Comparison of ENCODE assay signal across 28 cellular contexts in genomic region chr4:181777518-181777917, GRCh38.
"Had no signal": no experiment of that assay in that cellular context is flagged by ENCODE, and none has a peak within 500 bp of the region (broad histone marks: within the 10 kb centered on the region; RNA-seq: fewer than 3 reads in every experiment).

No MANE protein-coding gene starts in this region.

- H3K9ac ChIP-seq: neural progenitor cell, parathyroid adenoma had no signal

- H3K36me3 ChIP-seq: neural progenitor cell, ovary, spleen, suprapubic skin, tibial artery, transverse colon, upper lobe of right lung, uterus had no signal

- H2AFZ ChIP-seq: neural progenitor cell, parathyroid adenoma had no signal

- H3K27ac ChIP-seq: neural progenitor cell, ovary, parathyroid adenoma, psoas muscle, skin epidermis, spleen, suprapubic skin, testis, tibial artery, transverse colon, upper lobe of right lung, uterus had no signal

- H3K79me2 ChIP-seq: parathyroid adenoma had no signal

- H3K4me3 ChIP-seq: neural progenitor cell, ovary, psoas muscle, skin epidermis, smooth muscle cell, spleen, suprapubic skin, testis, tibial artery, transverse colon, upper lobe of right lung, uterus had no signal

- ATAC-seq: natural killer cell; psoas muscle; right cardiac atrium; sciatic nerve; stimulated activated memory B cell treated with anti-CD40 and anti-IgM and Interleukin-4, amounts not matched to agents 10 μg/mL and 1 μg/mL and 100 μg/mL, for 72 hours; stimulated activated naive CD8-positive, alpha-beta T cell treated with anti-CD3 and anti-CD28 coated beads, Interleukin-15, amount 100 ng/mL, for 72 hours; stimulated activated naive CD8-positive, alpha-beta T cell treated with anti-CD3 and anti-CD28 coated beads, Interleukin-15, Interleukin-2, amounts not matched to agents 100 U/mL and 50 U/mL, for 24 hours; upper lobe of right lung had no signal

- H3K4me1 ChIP-seq: neural progenitor cell, parathyroid adenoma, psoas muscle, spleen, suprapubic skin, testis, tibial artery, transverse colon, upper lobe of right lung, uterus had no signal

- DNase-seq: natural killer cell; occipital lobe; ovary; posterior cingulate gyrus; psoas muscle; right cardiac atrium; spleen; stimulated activated CD4-positive, alpha-beta T cell treated with anti-CD3 and anti-CD28 coated beads, Interleukin-12 subunit alpha, Interleukin-12 subunit beta, amount 100 ng/mL, for 4 hours; stimulated activated CD4-positive, alpha-beta T cell treated with anti-CD3 and anti-CD28 coated beads, Interleukin-1b, Interleukin-23, amount 100 ng/mL, for 48 hours; stimulated activated CD4-positive, alpha-beta T cell treated with anti-CD3 and anti-CD28 coated beads, Interleukin-4, amount 100 ng/mL, for 1 hour; stimulated activated CD4-positive, alpha-beta T cell treated with anti-CD3 and anti-CD28 coated beads, Interleukin-4, amount 100 ng/mL, for 4 hours; stimulated activated CD8-positive, alpha-beta memory T cell treated with anti-CD3 and anti-CD28 coated beads, Interleukin-4, amount 100 ng/mL, for 48 hours; stimulated activated naive CD4-positive, alpha-beta T cell; stimulated activated naive CD8-positive, alpha-beta T cell treated with anti-CD3 and anti-CD28 coated beads, Interleukin-15, amount 100 ng/mL, for 72 hours; stimulated activated naive CD8-positive, alpha-beta T cell treated with anti-CD3 and anti-CD28 coated beads, Interleukin-15, Interleukin-2, amounts not matched to agents 100 U/mL and 50 U/mL, for 24 hours; substantia nigra; testis; tibial artery; transverse colon; upper lobe of right lung; uterus had no signal

- H3K4me2 ChIP-seq: neural progenitor cell, smooth muscle cell had no signal

- H3K27me3 ChIP-seq: neural progenitor cell, ovary, spleen, suprapubic skin, testis, tibial artery, transverse colon, upper lobe of right lung, uterus had no signal

- H3K9me3 ChIP-seq: ovary, psoas muscle, suprapubic skin, testis, upper lobe of right lung had no signal
